ENCODE assay signal across 8 cellular contexts in genomic region chr12:57632369-57632897, GRCh38. TPM values are rescaled to one million over a fixed set of nuclear protein-coding genes. Genes with fewer than 3 reads are reported as not detected.
DNase-seq lines count a peak whose midpoint lies in the region; ATAC-seq and TF ChIP-seq lines count a peak whose summit lies in the region.

No MANE protein-coding gene starts in this region.

- no peak for TF ChIP-seq CTCF in brain (conservative IDR thresholded peaks at IDR 0.05)

- peaks cover 21% of the 10 kb centered on the region for H3K4me1 Mint-ChIP-seq in brain
- peaks cover 28% of the 10 kb centered on the region for H3K4me1 Mint-ChIP-seq in stimulated activated naive CD8-positive, alpha-beta T cell treated with anti-CD3 and anti-CD28 coated beads, Interleukin-15, amount 100 ng/mL, for 72 hours

- peaks cover 29% of the 10 kb centered on the region for H3K36me3 Mint-ChIP-seq in brain

- peak overlapping the region; percentile 88 to 94 (median 92) for H3K4me3 Mint-ChIP-seq in brain
- peak overlapping the region; percentile 80 to 90 for H3K4me3 Mint-ChIP-seq in stimulated activated naive CD8-positive, alpha-beta T cell treated with anti-CD3 and anti-CD28 coated beads, Interleukin-15, amount 100 ng/mL, for 72 hours

- H3K9me3 Mint-ChIP-seq in brain: peaks cover 0 to 8% (median 2%) of the 10 kb centered on the region in 5 experiments
- no peaks in the 10 kb centered on the region for H3K9me3 Mint-ChIP-seq in stimulated activated naive CD8-positive, alpha-beta T cell treated with anti-CD3 and anti-CD28 coated beads, Interleukin-15, amount 100 ng/mL, for 72 hours

- H3K27ac Mint-ChIP-seq in brain: peak overlapping the region in 4 of 5 experiments; percentile 67 to 94 (median 93)
- H3K27ac Mint-ChIP-seq in stimulated activated naive CD8-positive, alpha-beta T cell treated with anti-CD3 and anti-CD28 coated beads, Interleukin-15, amount 100 ng/mL, for 72 hours: peak overlapping the region in 1 of 2 donors; percentile 70

- DNase-seq in activated effector memory CD4-positive, alpha-beta T cell treated with anti-CD3 and anti-CD28 coated beads, Interleukin-2, amount 50 U/mL, for 16 hours: peak; percentile 69
- DNase-seq in activated effector memory CD4-positive, alpha-beta T cell treated with Interleukin-2 at 50 U/mL for 16 hours: no peak
- DNase-seq in NCI-H2171 treated with DMSO at 0.1 percent for 48 hours (lab: John Stamatoyannopoulos, UW) (peak; percentile 36), islet precursor cell (peak; percentile 75), CD1c-positive myeloid dendritic cell (ENCODE audit: extremely low spot score) (no peak), middle frontal gyrus (ENCODE audit: extremely low spot score, low spot score) (no peak)
- peak; percentile 31 to 41 for DNase-seq in stimulated activated naive CD8-positive, alpha-beta T cell treated with anti-CD3 and anti-CD28 coated beads, Interleukin-15, amount 100 ng/mL, for 72 hours

- peak; percentile 64 for ATAC-seq in stimulated activated naive CD8-positive, alpha-beta T cell treated with anti-CD3 and anti-CD28 coated beads, Interleukin-15, amount 100 ng/mL, for 72 hours

- H3K27me3 Mint-ChIP-seq in brain: peaks cover 30% of the 10 kb centered on the region
- peaks cover 79% of the 10 kb centered on the region for H3K27me3 Mint-ChIP-seq in stimulated activated naive CD8-positive, alpha-beta T cell treated with anti-CD3 and anti-CD28 coated beads, Interleukin-15, amount 100 ng/mL, for 72 hours

RNA-seq across cellular contexts. Expression of gene B4GALNT1, which starts 0.6 kb away (rescaled TPM):
- polyA plus RNA-seq in brain (ENCODE audit: insufficient read depth, low read depth, low replicate concordance): 42.2 TPM

RNA-seq across cellular contexts. Expression of gene ARHGEF25, which starts 21.2 kb away (rescaled TPM):
- polyA plus RNA-seq in brain (ENCODE audit: insufficient read depth, low read depth, low replicate concordance): 47.2 TPM

RNA-seq across cellular contexts. Expression of gene DTX3, which starts 27.8 kb away (rescaled TPM):
- 100 TPM for polyA plus RNA-seq in brain (ENCODE audit: insufficient read depth, low read depth, low replicate concordance)

RNA-seq across cellular contexts. Expression of gene PIP4K2C, which starts 41.4 kb away (rescaled TPM):
- polyA plus RNA-seq in brain (ENCODE audit: insufficient read depth, low read depth, low replicate concordance): 43.7 TPM

Comparison
In these comparisons a context has a peak if more than half of its experiments do, and no peak if none do; other contexts are left out.
1. DNase-seq: peak in activated effector memory CD4-positive, alpha-beta T cell treated with anti-CD3 and anti-CD28 coated beads, Interleukin-2, amount 50 U/mL, for 16 hours (single experiment), NCI-H2171 treated with DMSO at 0.1 percent for 48 hours (single experiment), islet precursor cell (single experiment) and stimulated activated naive CD8-positive, alpha-beta T cell treated with anti-CD3 and anti-CD28 coated beads, Interleukin-15, amount 100 ng/mL, for 72 hours (2 of 2); none in activated effector memory CD4-positive, alpha-beta T cell treated with Interleukin-2 at 50 U/mL for 16 hours (single experiment), CD1c-positive myeloid dendritic cell (single experiment) and middle frontal gyrus (single experiment).